ENCODE assay signal across 9 cellular contexts in the genomic region with DNA sequence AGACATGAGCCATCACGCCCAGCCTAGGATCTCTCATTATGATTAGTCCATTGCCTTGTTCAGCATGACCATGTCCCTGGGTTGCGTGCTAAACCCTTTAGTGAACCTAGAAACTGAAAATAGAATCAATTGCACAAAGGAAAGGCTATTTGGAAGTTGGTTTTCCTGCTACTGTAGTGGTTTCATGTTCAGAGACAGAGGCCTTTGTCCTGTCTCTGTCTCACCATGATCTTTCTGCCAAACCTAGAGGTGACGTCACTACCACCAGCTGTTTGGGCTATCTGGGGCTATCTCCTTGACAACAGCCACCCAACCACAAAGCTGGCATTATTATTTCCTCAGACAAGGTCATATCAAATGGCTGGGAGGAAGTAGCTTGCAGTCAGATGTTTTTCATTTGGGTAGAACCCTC. TPM values are rescaled to one million over a fixed set of nuclear protein-coding genes. Genes with fewer than 3 reads are reported as not detected.
A peak's percentile ranks its signal among the peaks of the same experiment; 100 is the strongest.
DNase-seq lines count a peak whose midpoint lies in the region; ATAC-seq, FAIRE-seq and TF ChIP-seq lines count a peak whose summit lies in the region.
"Had no signal": no experiment of that assay in that cellular context is flagged by ENCODE, and none has a peak within 500 bp of the region (broad histone marks: within the 10 kb centered on the region; RNA-seq: fewer than 3 reads in every experiment).

No MANE protein-coding gene starts in this region.

- H3K36me3 Mint-ChIP-seq in astrocyte (ENCODE audit: low read depth, unreplicated experiment) = peaks cover 2% of the 10 kb centered on the region

- no peak for FAIRE-seq in astrocyte (lab: Jason Lieb, UNC)
- FAIRE-seq: GM18507 had no signal

- peak overlapping the region; percentile 29 for H3K4me2 ChIP-seq in astrocyte (ENCODE audit: low read length)

- peaks cover 12% of the 10 kb centered on the region for H3K79me2 ChIP-seq in astrocyte (ENCODE audit: insufficient read depth, low read length)

- H3K27ac ChIP-seq in astrocyte (ENCODE audit: low read depth, low read length) = peak overlapping the region; percentile 76

- H3K27me3 Mint-ChIP-seq in astrocyte (ENCODE audit: low read depth, unreplicated experiment) = no peaks in the 10 kb centered on the region

- H3K27ac Mint-ChIP-seq in astrocyte (ENCODE audit: unreplicated experiment) = peak overlapping the region; percentile 49

- peaks cover 19% of the 10 kb centered on the region for H3K4me1 ChIP-seq in astrocyte (ENCODE audit: insufficient read depth, low read length)

- peak overlapping the region; percentile 20 for H3K9ac ChIP-seq in astrocyte (ENCODE audit: low read length)

- no peaks in the 10 kb centered on the region for H3K9me3 Mint-ChIP-seq in astrocyte (ENCODE audit: unreplicated experiment)

- H3K4me3 Mint-ChIP-seq in astrocyte (ENCODE audit: unreplicated experiment) = no peak overlapping the region

- H3K4me1 Mint-ChIP-seq in astrocyte (ENCODE audit: low read depth, unreplicated experiment) = no peaks in the 10 kb centered on the region

- no peaks in the 10 kb centered on the region for H3K9me3 ChIP-seq in astrocyte (ENCODE audit: insufficient read depth, low read depth, low read length)

- H3K36me3 ChIP-seq in astrocyte (ENCODE audit: insufficient read depth, low read length) = no peaks in the 10 kb centered on the region

- H3K4me3 ChIP-seq in astrocyte (ENCODE audit: insufficient read depth, low read depth, low read length) = no peak overlapping the region

- peak; percentile 8 for DNase-seq in stimulated activated CD4-positive, alpha-beta T cell treated with anti-CD3 and anti-CD28 coated beads, Interleukin-4, amount 100 ng/mL, for 24 hours
- no peak for DNase-seq in stimulated activated CD4-positive, alpha-beta T cell treated with anti-CD3 and anti-CD28 coated beads, Interleukin-2, amount 100 ng/mL, for 24 hours
- DNase-seq in NCI-H69 (lab: John Stamatoyannopoulos, UW) (peak; percentile 84), astrocyte (ENCODE audit: low read depth) (peak; percentile 92), iPS-NIHi11 (ENCODE audit: low spot score) (peak; percentile 46), superior temporal gyrus (ENCODE audit: extremely low spot score) (peak; percentile 98)

- peak; percentile 48 for ATAC-seq in HG03175 (IDR thresholded peaks at IDR 0.05; ENCODE audit: unreplicated experiment)
- no peak for ATAC-seq in GM19324 (IDR thresholded peaks at IDR 0.05; ENCODE audit: low FRiP score, unreplicated experiment)

- no peaks in the 10 kb centered on the region for H3K27me3 ChIP-seq in astrocyte (ENCODE audit: insufficient read depth, low read length)

- no peaks in the 10 kb centered on the region for H4K20me1 ChIP-seq in astrocyte (ENCODE audit: insufficient read depth, low read length)

- no peak for TF ChIP-seq CTCF in astrocyte (IDR thresholded peaks at IDR 0.05; ENCODE audit: insufficient read depth, low read depth, low read length)

- peak overlapping the region; percentile 28 for H2AFZ ChIP-seq in astrocyte (ENCODE audit: low read depth, low read length)

RNA-seq across cellular contexts. Expression of a gene that starts 4.0 kb away (rescaled TPM):
- total RNA-seq in astrocyte = 26.6 and 36.3 TPM in 2 replicates

Comparison
In these comparisons a context has a peak if more than half of its experiments do, and no peak if none do; other contexts are left out.
1. DNase-seq: peak in stimulated activated CD4-positive, alpha-beta T cell treated with anti-CD3 and anti-CD28 coated beads, Interleukin-4, amount 100 ng/mL, for 24 hours (single experiment), NCI-H69 (single experiment), astrocyte (single experiment), iPS-NIHi11 (single experiment) and superior temporal gyrus (single experiment); none in stimulated activated CD4-positive, alpha-beta T cell treated with anti-CD3 and anti-CD28 coated beads, Interleukin-2, amount 100 ng/mL, for 24 hours (0 of 2).